ENCODE assay signal across 4 cellular contexts in genomic region chr4:66270356-66270755, GRCh38.
DNase-seq lines count a peak whose midpoint lies in the region; FAIRE-seq and TF ChIP-seq lines count a peak whose summit lies in the region.
"Not testable (repeated sequence)": the region's sequence is repeated elsewhere in the genome, so short reads cannot be mapped to it uniquely, and the experiment has no call there.

No MANE protein-coding gene starts in this region.

- not testable (repeated sequence) for FAIRE-seq in astrocyte (lab: Jason Lieb, UNC)

- H3K36me3 ChIP-seq in astrocyte (ENCODE audit: insufficient read depth, low read length); brain microvascular endothelial cell (replicated peaks): not testable (repeated sequence)

- H3K27ac Mint-ChIP-seq in astrocyte (ENCODE audit: unreplicated experiment), result not testable (repeated sequence)

- H3K9ac ChIP-seq in astrocyte (ENCODE audit: low read length), result not testable (repeated sequence)

- DNase-seq in astrocyte (ENCODE audit: low read depth) (peak; percentile 58), astrocyte of the hippocampus (ENCODE audit: low read depth, low spot score) (peak; percentile 12), brain microvascular endothelial cell (peak; percentile 3), fibroblast of the aortic adventitia (ENCODE audit: low read depth) (peak; percentile 61)

- not testable (repeated sequence) for H3K4me2 ChIP-seq in astrocyte (ENCODE audit: low read length)

- in situ Hi-C loops in brain microvascular endothelial cell (cut with HindIII; ENCODE audit: low pct_ligation_motif_present, low sequenced_read_pairs), result not testable (repeated sequence)

- not testable (repeated sequence) for H2AFZ ChIP-seq in astrocyte (ENCODE audit: low read depth, low read length)

- not testable (repeated sequence) for H3K27me3 ChIP-seq in astrocyte (ENCODE audit: insufficient read depth, low read length); brain microvascular endothelial cell (replicated peaks)

- H3K27me3 Mint-ChIP-seq in astrocyte (ENCODE audit: low read depth, unreplicated experiment), result not testable (repeated sequence)

- H3K27ac ChIP-seq in astrocyte (ENCODE audit: low read depth, low read length); brain microvascular endothelial cell: not testable (repeated sequence)

- H3K79me2 ChIP-seq in astrocyte (ENCODE audit: insufficient read depth, low read length), result not testable (repeated sequence)

- H3K36me3 Mint-ChIP-seq in astrocyte (ENCODE audit: low read depth, unreplicated experiment), result not testable (repeated sequence)

- H3K9me3 ChIP-seq in astrocyte (ENCODE audit: insufficient read depth, low read depth, low read length), result not testable (repeated sequence)

- not testable (repeated sequence) for H3K4me1 ChIP-seq in astrocyte (ENCODE audit: insufficient read depth, low read length)

- H3K4me1 Mint-ChIP-seq in astrocyte (ENCODE audit: low read depth, unreplicated experiment), result not testable (repeated sequence)

- H4K20me1 ChIP-seq in astrocyte (ENCODE audit: insufficient read depth, low read length), result not testable (repeated sequence)

- H3K4me3 ChIP-seq in astrocyte (ENCODE audit: insufficient read depth, low read depth, low read length); brain microvascular endothelial cell (ENCODE audit: low read depth, low read length); fibroblast of the aortic adventitia (ENCODE audit: low read depth, low read length): not testable (repeated sequence)

- H3K4me3 Mint-ChIP-seq in astrocyte (ENCODE audit: unreplicated experiment), result not testable (repeated sequence)

- not testable (repeated sequence) for TF ChIP-seq CTCF in astrocyte (IDR thresholded peaks at IDR 0.05; ENCODE audit: insufficient read depth, low read depth, low read length); brain microvascular endothelial cell (IDR thresholded peaks at IDR 0.05; ENCODE audit: low read depth, low read length, missing control alignments); fibroblast of the aortic adventitia (IDR thresholded peaks at IDR 0.05; ENCODE audit: insufficient read depth, low read length)

- not testable (repeated sequence) for H3K9me3 Mint-ChIP-seq in astrocyte (ENCODE audit: unreplicated experiment)

Comparison
In these comparisons a context has a peak if more than half of its experiments do, and no peak if none do; other contexts are left out.
1. DNase-seq: peak in every context shown above with its lines; median percentile 61 in fibroblast of the aortic adventitia; 58 in astrocyte; 12 in astrocyte of the hippocampus; 3 in brain microvascular endothelial cell.